In the genomic region with DNA sequence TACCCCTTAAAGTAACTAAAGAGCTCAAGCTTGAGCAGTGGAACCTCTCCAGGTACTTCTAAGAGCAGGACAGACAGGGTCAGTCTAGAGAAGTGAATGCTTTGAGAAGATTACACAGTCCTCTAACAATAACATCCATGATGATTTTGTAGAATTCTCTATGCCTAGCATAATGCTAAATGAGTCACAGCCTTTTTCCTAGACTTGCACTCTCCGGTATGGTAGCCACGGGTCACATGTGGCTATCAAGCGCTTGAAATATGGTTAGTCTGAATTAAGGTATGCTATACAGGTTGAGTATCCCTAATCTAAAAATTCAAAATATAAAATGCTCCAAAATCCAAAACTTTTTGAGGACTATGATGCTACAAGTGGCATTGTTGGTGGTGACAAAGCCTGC, we compare ENCODE assay signal across 1 cellular context.
TF ChIP-seq lines count a peak whose summit lies in the region.

No MANE protein-coding gene starts in this region.

TF ChIP-seq in A549, 52 proteins besides CTCF, POLR2A, EP300 and RAD21 (continued from another document):
- TF ChIP-seq, protein P1, sequence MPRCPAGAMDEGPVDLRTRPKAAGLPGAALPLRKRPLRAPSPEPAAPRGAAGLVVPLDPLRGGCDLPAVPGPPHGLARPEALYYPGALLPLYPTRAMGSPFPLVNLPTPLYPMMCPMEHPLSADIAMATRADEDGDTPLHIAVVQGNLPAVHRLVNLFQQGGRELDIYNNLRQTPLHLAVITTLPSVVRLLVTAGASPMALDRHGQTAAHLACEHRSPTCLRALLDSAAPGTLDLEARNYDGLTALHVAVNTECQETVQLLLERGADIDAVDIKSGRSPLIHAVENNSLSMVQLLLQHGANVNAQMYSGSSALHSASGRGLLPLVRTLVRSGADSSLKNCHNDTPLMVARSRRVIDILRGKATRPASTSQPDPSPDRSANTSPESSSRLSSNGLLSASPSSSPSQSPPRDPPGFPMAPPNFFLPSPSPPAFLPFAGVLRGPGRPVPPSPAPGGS (IDR thresholded peaks at IDR 0.05): no peak
- TF ChIP-seq HOXB13 (CRISPR knock-in tag; IDR thresholded peaks at IDR 0.05; ENCODE audit: low read depth) (no peak), TFCP2L1 (CRISPR knock-in tag; IDR thresholded peaks at IDR 0.05) (no peak)
